10 cellular contexts compared by ENCODE assay signal in the genomic region with DNA sequence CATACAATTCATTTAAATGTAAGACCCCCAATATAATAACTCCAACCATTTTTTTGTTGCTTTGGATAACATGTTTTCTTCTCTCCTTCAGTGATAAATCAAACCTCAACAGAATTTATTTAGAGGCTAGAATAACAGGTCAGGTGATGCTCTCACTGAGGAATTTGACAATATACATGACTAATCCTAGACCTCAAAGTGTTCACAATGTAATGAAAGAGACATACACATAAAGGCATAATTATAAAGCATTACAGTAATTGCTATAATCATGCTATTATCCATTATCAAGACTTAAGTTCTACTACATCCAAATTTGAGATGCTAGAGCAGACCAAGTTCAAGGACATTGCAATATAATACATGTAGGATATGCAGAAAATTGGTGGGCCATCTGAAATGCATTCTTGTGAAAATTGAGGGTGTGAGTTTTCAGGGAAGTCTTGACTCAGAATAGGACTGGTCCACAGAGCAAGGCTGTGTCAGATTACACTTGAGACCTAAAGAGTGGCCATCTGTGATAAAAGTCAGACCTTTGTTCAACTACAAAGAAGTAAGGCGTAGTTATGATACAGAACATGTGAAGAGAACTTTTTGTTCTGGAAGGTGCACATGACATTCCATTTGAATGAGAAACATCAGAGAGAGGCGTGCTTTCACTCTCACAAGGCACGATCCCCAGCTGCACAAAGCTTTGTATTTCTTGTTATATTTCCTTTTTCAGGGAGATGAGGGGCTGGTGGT. TPM values are rescaled to one million over a fixed set of nuclear protein-coding genes. Genes with fewer than 3 reads are reported as not detected.
DNase-seq lines count a peak whose midpoint lies in the region; ATAC-seq, FAIRE-seq and TF ChIP-seq lines count a peak whose summit lies in the region.
"Had no signal": no experiment of that assay in that cellular context is flagged by ENCODE, and none has a peak within 500 bp of the region (broad histone marks: within the 10 kb centered on the region; RNA-seq: fewer than 3 reads in every experiment).

No MANE protein-coding gene starts in this region.

- H3K27ac Mint-ChIP-seq in effector memory CD8-positive, alpha-beta T cell = no peak overlapping the region
- H3K27ac Mint-ChIP-seq: activated T-helper 17 cell treated with anti-CD3 and anti-CD28 coated beads, Interleukin-2, amount 50 U/mL, for 72 hours had no signal

- H3K9me1 ChIP-seq in endothelial cell of umbilical vein (replicated peaks; ENCODE audit: control insufficient read depth, extremely low read depth, insufficient read depth, low read length) = no peaks in the 10 kb centered on the region

- intact Hi-C loops in PC-3 (cut with micrococcal nuclease) (loop anchor here (10.0 kb wide), 1 partner anchor 442 kb away; no protein-coding TSS in a partner anchor), endothelial cell of umbilical vein (cut with micrococcal nuclease) (no loop called here), esophagus squamous epithelium (cut with DNase I) (loop anchor here (10.0 kb wide), 1 partner anchor 112 kb away; no protein-coding TSS in a partner anchor)

- H3K4me1 ChIP-seq in PC-3 (ENCODE audit: insufficient read depth, low read length) (peaks cover 31% of the 10 kb centered on the region), endothelial cell of umbilical vein (ENCODE audit: control insufficient read depth, extremely low read depth, insufficient read depth, low read length) (peaks cover 22% of the 10 kb centered on the region), osteoblast (ENCODE audit: insufficient read depth, low read length) (peaks cover 14% of the 10 kb centered on the region), esophagus squamous epithelium (no peaks in the 10 kb centered on the region)

- H3K9me3 ChIP-seq in PC-3 (ENCODE audit: low read length) (no peaks in the 10 kb centered on the region), endothelial cell of umbilical vein (replicated peaks; ENCODE audit: control insufficient read depth, insufficient read depth, low read length) (no peaks in the 10 kb centered on the region), osteoblast (ENCODE audit: low read depth, low read length) (no peaks in the 10 kb centered on the region), esophagus squamous epithelium (no peaks in the 10 kb centered on the region)

- H3K4me1 Mint-ChIP-seq in effector memory CD8-positive, alpha-beta T cell (ENCODE audit: low read depth in 2 of 2) = no peaks in the 10 kb centered on the region
- H3K4me1 Mint-ChIP-seq: activated T-helper 17 cell treated with anti-CD3 and anti-CD28 coated beads, Interleukin-2, amount 50 U/mL, for 72 hours had no signal

- H3F3A ChIP-seq in PC-3 (ENCODE audit: low read length, unreplicated experiment) = no peaks in the 10 kb centered on the region

- H3K9ac ChIP-seq in PC-3 (ENCODE audit: low read length) = no peak overlapping the region
- H3K9ac ChIP-seq in endothelial cell of umbilical vein (replicated peaks; ENCODE audit: extremely low read depth, insufficient read depth, low read length) = no peak overlapping the region

- TF ChIP-seq CTCF in PC-3 (conservative IDR thresholded peaks at IDR 0.05; ENCODE audit: low read depth, low read length) (no peak), endothelial cell of umbilical vein (IDR thresholded peaks at IDR 0.05; ENCODE audit: extremely low read depth in 1 of 2, insufficient read depth in 1 of 2, low read depth in 1 of 2, low read length in 2 of 2) (no peak), osteoblast (IDR thresholded peaks at IDR 0.05; ENCODE audit: extremely low read depth, low read depth, low read length) (no peak), esophagus squamous epithelium (IDR thresholded peaks at IDR 0.05) (no peak)

- FAIRE-seq in H54 (lab: Jason Lieb, UNC) = peak; percentile 33
- FAIRE-seq in endothelial cell of umbilical vein (lab: Jason Lieb, UNC) = peak; percentile 43

- H3K9me3 Mint-ChIP-seq in effector memory CD8-positive, alpha-beta T cell = no peaks in the 10 kb centered on the region
- H3K9me3 Mint-ChIP-seq: activated T-helper 17 cell treated with anti-CD3 and anti-CD28 coated beads, Interleukin-2, amount 50 U/mL, for 72 hours had no signal

- CTCF ChIA-PET in PC-3 (lab: Charles Lee) (interaction anchor here (0.5 kb wide), 1 partner anchor 53 kb away, joined by 3 read pairs; no protein-coding TSS in a partner anchor), endothelial cell of umbilical vein (lab: Charles Lee) (interaction anchor here (0.6 to 4.2 kb wide), 9 partner anchors 7 to 50 kb away, joined by 3 to 30 read pairs (median 4); a partner anchor contains a TSS)

- H3K36me3 Mint-ChIP-seq in effector memory CD8-positive, alpha-beta T cell (ENCODE audit: insufficient read depth) = no peaks in the 10 kb centered on the region

- H2AFZ ChIP-seq in PC-3 (ENCODE audit: low read length) (0 out of 2 replicates have a peak overlapping the region, but pooled peaks have one; percentile 5), endothelial cell of umbilical vein (ENCODE audit: low read depth, low read length) (no peak overlapping the region), osteoblast (ENCODE audit: low read length) (peak overlapping the region; percentile 0)

- DNase-seq in H54 (ENCODE audit: insufficient read length, low spot score) (no peak), PC-3 (peak; percentile 68), endothelial cell of umbilical vein (ENCODE audit: low read depth, low spot score) (peak; percentile 29), osteoblast (ENCODE audit: insufficient read length, low spot score, missing footprints) (no peak), H7 (no peak), NCI-H187 treated with DMSO at 0.1 percent for 48 hours (lab: John Stamatoyannopoulos, UW) (no peak), esophagus squamous epithelium (lab: John Stamatoyannopoulos, UW) (no peak)
- no peak for DNase-seq in effector memory CD8-positive, alpha-beta T cell

- dilution Hi-C loops in endothelial cell of umbilical vein (cut with MboI; ENCODE audit: extremely low pct_ligation_motif_present, low sequenced_read_pairs) = no loop called here

- H3K36me3 ChIP-seq in PC-3 (ENCODE audit: low read depth, low read length) (no peaks in the 10 kb centered on the region), endothelial cell of umbilical vein (ENCODE audit: control insufficient read depth in 2 of 2, extremely low read depth in 1 of 2, insufficient read depth in 2 of 2, low read length in 2 of 2) (no peaks in the 10 kb centered on the region), osteoblast (ENCODE audit: insufficient read depth, low read length) (no peaks in the 10 kb centered on the region), H7 (replicated peaks; ENCODE audit: control insufficient read depth, insufficient read depth, low read length) (no peaks in the 10 kb centered on the region), esophagus squamous epithelium (no peaks in the 10 kb centered on the region)

- H3K4me2 ChIP-seq in PC-3 (ENCODE audit: low read length) (peak overlapping the region; percentile 40), endothelial cell of umbilical vein (ENCODE audit: insufficient read depth, low read length) (no peak overlapping the region), osteoblast (ENCODE audit: insufficient read depth, low read length) (peak overlapping the region; percentile 37)

- POLR2A ChIA-PET in PC-3 (lab: Charles Lee; ENCODE audit: unreplicated experiment) = no interaction called here
- POLR2A ChIA-PET in endothelial cell of umbilical vein (lab: Charles Lee) = no interaction called here

- no peaks in the 10 kb centered on the region for H3K9me2 ChIP-seq in PC-3 (replicated peaks; ENCODE audit: low read length)

- WGBS in esophagus squamous epithelium, 2 donors = 43 to 71% methylated on average over 3 of the region's 3 CpGs

- H3K79me2 ChIP-seq in PC-3 (ENCODE audit: low read length) (no peaks in the 10 kb centered on the region), endothelial cell of umbilical vein (ENCODE audit: control insufficient read depth, insufficient read depth, low read length) (no peaks in the 10 kb centered on the region), osteoblast (ENCODE audit: insufficient read depth, low read length) (no peaks in the 10 kb centered on the region)

- H3K4me3 Mint-ChIP-seq in effector memory CD8-positive, alpha-beta T cell = no peak overlapping the region
- H3K4me3 Mint-ChIP-seq: activated T-helper 17 cell treated with anti-CD3 and anti-CD28 coated beads, Interleukin-2, amount 50 U/mL, for 72 hours had no signal

- H3K27ac ChIP-seq in PC-3 (ENCODE audit: low read length) (peak overlapping the region; percentile 29), endothelial cell of umbilical vein (ENCODE audit: insufficient read depth, low read depth, low read length) (peak overlapping the region; percentile 63), osteoblast (ENCODE audit: low read depth, low read length) (no peak overlapping the region), esophagus squamous epithelium (no peak overlapping the region)
- H3K27ac ChIP-seq: C4-2B had no signal

- peaks cover 67 to 72% of the 10 kb centered on the region in 2 donors for H3K27me3 Mint-ChIP-seq in effector memory CD8-positive, alpha-beta T cell

- TF ChIP-seq POLR2A in H54 (IDR thresholded peaks at IDR 0.05; ENCODE audit: low read depth, low read length) (no peak), endothelial cell of umbilical vein (IDR thresholded peaks at IDR 0.05; ENCODE audit: low read depth, low read length) (no peak), esophagus squamous epithelium (IDR thresholded peaks at IDR 0.05) (no peak)

- H4K20me1 ChIP-seq in PC-3 (ENCODE audit: low read length) (no peaks in the 10 kb centered on the region), endothelial cell of umbilical vein (replicated peaks; ENCODE audit: control insufficient read depth, extremely low read depth, insufficient read depth, low read length) (no peaks in the 10 kb centered on the region), osteoblast (ENCODE audit: insufficient read depth, low read length) (no peaks in the 10 kb centered on the region)

- H3K27me3 ChIP-seq in PC-3 (ENCODE audit: low read length) (no peaks in the 10 kb centered on the region), endothelial cell of umbilical vein (ENCODE audit: control insufficient read depth in 2 of 2, insufficient read depth in 2 of 2, low read length in 2 of 2) (peaks cover 2 to 9% of the 10 kb centered on the region in 2 experiments), osteoblast (ENCODE audit: insufficient read depth, low read length) (no peaks in the 10 kb centered on the region), H7 (ENCODE audit: control insufficient read depth, insufficient read depth, low read length) (no peaks in the 10 kb centered on the region; the same call in 1 of the 2 replicates), esophagus squamous epithelium (peaks cover 0 to 8% (median 0%) of the 10 kb centered on the region in 4 donors)

- no TSS peak for BruUV-seq in PC-3 (replicated peaks; lab: Mats Ljungman, UMichigan)
- no TSS peak for BruUV-seq in endothelial cell of umbilical vein (replicated peaks; lab: Mats Ljungman, UMichigan)

- peak; percentile 65 for ATAC-seq in PC-3
- no peak for ATAC-seq in effector memory CD8-positive, alpha-beta T cell (replicated peaks)
- ATAC-seq: activated T-helper 17 cell treated with anti-CD3 and anti-CD28 coated beads, Interleukin-2, amount 50 U/mL, for 72 hours had no signal

- H3K4me3 ChIP-seq in PC-3 (ENCODE audit: low read length) (no peak overlapping the region), endothelial cell of umbilical vein (replicated peaks in 1 of 3; ENCODE audit: insufficient read depth in 1 of 3, low read depth in 1 of 3, low read length in 3 of 3) (no peak overlapping the region), osteoblast (ENCODE audit: insufficient read depth, low read length) (no peak overlapping the region), H7 (ENCODE audit: insufficient read depth, low read depth, low read length) (no peak overlapping the region), esophagus squamous epithelium (no peak overlapping the region)

RNA-seq across cellular contexts. Expression of a gene that starts 45.5 kb away (rescaled TPM):
- total RNA-seq in PC-3 (2014; rRNA removed) = 14.3 and 15.3 TPM in 2 replicates
- total RNA-seq in endothelial cell of umbilical vein = 10.5 and 11.7 TPM in 2 replicates
- 5.9 and 6.6 TPM in 2 replicates for polyA plus RNA-seq in endothelial cell of umbilical vein
- polyA plus RNA-seq in endothelial cell of umbilical vein (2011; cell fraction: cytosol; rRNA removed) = 5.3 and 5.7 TPM in 2 replicates
- polyA plus RNA-seq in endothelial cell of umbilical vein (2011; cell fraction: nucleus; rRNA removed) = 23.9 and 27.8 TPM in 2 replicates
- polyA plus RNA-seq in endothelial cell of umbilical vein (2012) = 6.5 and 9.0 TPM in 2 replicates
- 20.9 and 22.0 TPM in 2 replicates for polyA minus RNA-seq in endothelial cell of umbilical vein
- 10.0 TPM for polyA minus RNA-seq in endothelial cell of umbilical vein (2011; cell fraction: cytosol; rRNA and poly(A)+ RNA removed)
- polyA minus RNA-seq in endothelial cell of umbilical vein (2011; cell fraction: nucleus; rRNA and poly(A)+ RNA removed) = 47.3 and 73.9 TPM in 2 replicates
- 22.1 and 24.5 TPM in 2 replicates for total RNA-seq in osteoblast
- total RNA-seq in H7 (2014; rRNA removed; shearing (Covaris generic)) = 8.7 and 12.3 TPM in 2 replicates
- total RNA-seq in esophagus squamous epithelium = 10 to 100 TPM in 1 of 4 donors, 1 to 10 TPM in 3; 3.9 to 13.5 (median 7.8) TPM

Comparison
In these comparisons a context has a peak if more than half of its experiments do, and no peak if none do; other contexts are left out.
1. DNase-seq: peak in PC-3 (single experiment) and endothelial cell of umbilical vein (single experiment); none in H54 (single experiment), osteoblast (single experiment), H7 (single experiment), NCI-H187 treated with DMSO at 0.1 percent for 48 hours (single experiment), esophagus squamous epithelium (single experiment) and effector memory CD8-positive, alpha-beta T cell (0 of 3).
2. H3K27ac ChIP-seq: peak in PC-3 (single experiment) and endothelial cell of umbilical vein (single experiment); none in osteoblast (single experiment) and esophagus squamous epithelium (0 of 4).